Comparison of ENCODE assay signal across 12 cellular contexts in the genomic region with DNA sequence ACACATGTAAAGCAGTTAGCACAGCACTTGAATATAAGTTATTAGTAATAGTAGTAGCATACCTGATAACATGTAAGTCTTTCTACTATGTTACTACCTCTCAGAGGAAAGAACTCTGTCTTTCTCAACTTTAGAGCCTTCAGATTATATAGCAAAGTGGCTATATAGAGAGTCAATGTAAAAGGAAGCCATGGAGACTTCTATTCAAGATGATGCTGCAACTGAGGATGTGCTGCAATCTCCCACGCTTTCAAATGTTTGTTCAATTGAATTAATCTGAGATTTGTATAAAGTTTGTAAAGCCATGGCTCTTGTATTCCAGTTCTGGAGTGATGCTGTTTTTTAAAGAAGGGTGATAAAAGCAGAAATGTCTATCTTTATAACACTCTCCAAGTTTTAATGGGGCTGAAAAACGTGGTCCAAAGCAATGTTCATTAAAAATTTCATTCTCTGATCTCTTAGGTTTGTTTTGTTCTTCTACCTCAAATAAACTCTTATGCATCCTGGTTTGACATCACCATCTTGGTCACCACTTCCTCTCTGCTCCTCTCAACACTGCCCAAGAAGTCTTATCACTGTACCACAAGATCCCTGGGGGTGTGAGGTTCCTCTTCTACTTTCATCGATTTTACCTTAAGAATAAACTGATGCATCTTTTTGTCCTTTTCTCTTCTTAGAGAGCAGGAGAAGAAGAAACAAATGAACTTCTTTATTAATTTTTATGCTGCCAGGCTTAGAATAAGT.
DNase-seq lines count a peak whose midpoint lies in the region; ATAC-seq, FAIRE-seq and TF ChIP-seq lines count a peak whose summit lies in the region.
"Had no signal": no experiment of that assay in that cellular context is flagged by ENCODE, and none has a peak within 500 bp of the region (broad histone marks: within the 10 kb centered on the region; RNA-seq: fewer than 3 reads in every experiment).

No MANE protein-coding gene starts in this region.

- H3K4me3 ChIP-seq in foreskin fibroblast (ENCODE audit: low read depth in 1 of 2, low read length in 2 of 2): no peak overlapping the region
- H3K4me3 ChIP-seq: colonic mucosa had no signal

- TF ChIP-seq CTCF in foreskin fibroblast (IDR thresholded peaks at IDR 0.05; ENCODE audit: low read depth, low read length): no peak

- DNase-seq in GM18507 (ENCODE audit: extremely low spot score, insufficient read length, low read depth) (no peak), NCI-H1417 treated with DMSO at 0.1 percent for 48 hours (lab: John Stamatoyannopoulos, UW) (no peak), foreskin fibroblast (no peak)
- DNase-seq in central memory CD4-positive, alpha-beta T cell: peak; percentile 49
- DNase-seq in stimulated activated CD4-positive, alpha-beta T cell treated with anti-CD3 and anti-CD28 coated beads, Interleukin-2, amount 100 ng/mL, for 24 hours: no peak
- DNase-seq in stimulated activated CD4-positive, alpha-beta T cell treated with anti-CD3 and anti-CD28 coated beads, Interleukin-4, amount 100 ng/mL, for 24 hours: no peak
- DNase-seq: colonic mucosa, NCI-H1092 treated with DMSO at 0.1 percent for 48 hours, RPMI8226 had no signal

- peak; percentile 75 for FAIRE-seq in GM18507 (lab: Jason Lieb, UNC)
- FAIRE-seq: G401.6 had no signal

- ATAC-seq in GM21515 (IDR thresholded peaks at IDR 0.05; ENCODE audit: unreplicated experiment) (peak; percentile 82), HG03565 (IDR thresholded peaks at IDR 0.05; ENCODE audit: unreplicated experiment) (peak; percentile 74)
